In the genomic region with DNA sequence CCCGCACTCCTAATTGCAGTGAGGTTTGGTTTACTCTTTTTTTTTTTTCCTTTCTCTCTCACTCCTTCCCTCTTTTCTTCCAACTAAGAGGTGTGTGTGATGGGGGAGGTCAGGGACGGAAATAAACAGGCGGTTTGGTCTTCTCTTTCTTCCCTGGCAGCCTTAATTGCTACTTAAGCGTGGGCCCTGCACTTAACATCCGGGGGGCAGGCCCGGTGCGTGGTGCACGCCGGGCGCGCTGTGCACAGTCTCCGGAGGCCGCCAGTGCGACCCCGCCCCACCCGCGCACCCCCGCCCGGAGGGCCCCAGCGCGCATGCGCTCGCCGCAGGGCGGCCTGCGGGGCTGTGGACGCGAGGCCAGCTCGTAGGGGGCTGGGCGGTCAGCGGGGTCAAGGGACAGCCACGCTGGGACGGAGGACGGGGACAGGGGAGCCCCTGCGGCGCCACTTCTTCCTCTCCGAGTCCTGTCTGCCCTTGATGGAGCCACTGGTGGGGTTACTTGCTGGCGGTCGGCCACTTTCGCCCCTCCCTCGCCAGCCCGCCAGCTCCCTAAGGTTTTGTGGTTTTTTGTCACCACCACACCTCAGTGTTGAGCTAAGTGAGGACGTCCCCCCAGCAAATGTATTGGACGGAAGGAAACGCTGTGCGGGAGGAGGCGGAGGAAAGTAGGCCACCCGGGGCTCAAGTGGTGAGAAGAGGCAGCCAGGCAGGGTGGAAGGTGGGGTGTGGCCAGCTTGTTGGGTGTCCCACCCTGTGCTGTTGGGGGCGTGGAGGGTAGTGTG, we compare ENCODE assay signal across 8 cellular contexts.
A peak's percentile ranks its signal among the peaks of the same experiment; 100 is the strongest.
DNase-seq lines count a peak whose midpoint lies in the region; FAIRE-seq and TF ChIP-seq lines count a peak whose summit lies in the region.

No MANE protein-coding gene starts in this region.

- FAIRE-seq in D721Med (lab: Jason Lieb, UNC): no peak

- intact Hi-C loops in activated CD4-positive, alpha-beta memory T cell treated with anti-CD3 and anti-CD28 coated beads for 36 hours (cut with micrococcal nuclease): loop anchor here (2.0 to 10.0 kb wide), 4 partner anchors 120 to 635 kb away; a partner anchor contains a TSS

- H3K4me3 ChIP-seq in mononuclear cell (ENCODE audit: low read length): peak overlapping the region; percentile 38

- peak overlapping the region; percentile 62; the same call in 1 of the 2 replicates for H3K14ac ChIP-seq in H9 (ENCODE audit: insufficient read depth, low read length)

- CTCF ChIA-PET in activated CD4-positive, alpha-beta memory T cell treated with anti-CD3 and anti-CD28 coated beads for 36 hours (lab: Charles Lee): interaction anchor here (1.0 to 1.5 kb wide), 3 partner anchors 16 to 120 kb away, joined by 3 to 4 read pairs (median 3); a partner anchor contains a TSS

- H3K79me1 ChIP-seq in H9 (ENCODE audit: insufficient read depth, low read depth, low read length, poor library complexity, severe bottlenecking): no peaks in the 10 kb centered on the region

- no peak for TF ChIP-seq CTCF in D721Med (IDR thresholded peaks at IDR 0.05; ENCODE audit: insufficient read depth, missing control alignments)
- no peak for TF ChIP-seq CTCF in H9 (conservative IDR thresholded peaks at IDR 0.05)

- H3K23me2 ChIP-seq in H9 (ENCODE audit: insufficient read length, low read depth, low read length, poor library complexity, severe bottlenecking): peaks cover 3% of the 10 kb centered on the region

- no peak overlapping the region for H3K56ac ChIP-seq in H9 (ENCODE audit: insufficient read length, low read depth, low read length)

- no peak overlapping the region for H2BK12ac ChIP-seq in H9 (ENCODE audit: insufficient read length, low read depth, low read length)

- no peaks in the 10 kb centered on the region for H3K27me3 ChIP-seq in H9 (ENCODE audit: insufficient read depth, low read length)
- no peaks in the 10 kb centered on the region for H3K27me3 ChIP-seq in mononuclear cell (ENCODE audit: insufficient read depth, low read length)

- peak; percentile 42 for DNase-seq in D721Med (ENCODE audit: insufficient read length, low spot score)
- DNase-seq in H9: peak; percentile 84
- peak; percentile 64 for DNase-seq in NCI-H2196 (lab: John Stamatoyannopoulos, UW; ENCODE audit: unreplicated experiment)
- DNase-seq in activated CD4-positive, alpha-beta memory T cell treated with anti-CD3 and anti-CD28 coated beads for 36 hours: peak; percentile 90
- peak; percentile 54 for DNase-seq in effector CD8-positive, alpha-beta T cell (lab: John Stamatoyannopoulos, UW)
- peak; percentile 76 for DNase-seq in stimulated activated CD8-positive, alpha-beta memory T cell treated with anti-CD3 and anti-CD28 coated beads, Interleukin-4, amount 100 ng/mL, for 24 hours (ENCODE audit: low read depth)
- DNase-seq in HT-29 (ENCODE audit: low spot score): no peak

- peak overlapping the region; percentile 33 for H2AFZ ChIP-seq in H9 (ENCODE audit: low read length)

- H3K4me1 ChIP-seq in H9 (ENCODE audit: insufficient read depth, low read length): peaks cover 8% of the 10 kb centered on the region; the same call in 1 of the 2 replicates
- H3K4me1 ChIP-seq in mononuclear cell (ENCODE audit: insufficient read depth, low read length): peaks cover 35% of the 10 kb centered on the region

- H4K20me1 ChIP-seq in H9 (ENCODE audit: control insufficient read depth, insufficient read depth, insufficient read length): no peaks in the 10 kb centered on the region

- peaks cover 17% of the 10 kb centered on the region for H3K27me3 Mint-ChIP-seq in H9 (ENCODE audit: low read depth)
- no peaks in the 10 kb centered on the region for H3K27me3 Mint-ChIP-seq in activated CD4-positive, alpha-beta memory T cell treated with anti-CD3 and anti-CD28 coated beads for 36 hours

- H2BK5ac ChIP-seq in H9 (ENCODE audit: insufficient read length, low read length): no peak overlapping the region

- H4K8ac ChIP-seq in H9 (replicated peaks; ENCODE audit: insufficient read length, low read depth, low read length): no peak overlapping the region

- no peak overlapping the region for H2BK20ac ChIP-seq in H9 (ENCODE audit: low read depth, low read length, poor library complexity, severe bottlenecking)

- no peak overlapping the region for H3K4ac ChIP-seq in H9 (ENCODE audit: low read depth, low read length)

- no peaks in the 10 kb centered on the region for H3K79me2 ChIP-seq in H9 (ENCODE audit: insufficient read depth, low read length)

- H4K5ac ChIP-seq in H9 (ENCODE audit: insufficient read length, low read depth, low read length): no peak overlapping the region

- peaks cover 17 to 35% of the 10 kb centered on the region in 2 experiments for H3K4me1 Mint-ChIP-seq in H9
- peaks cover 42% of the 10 kb centered on the region for H3K4me1 Mint-ChIP-seq in activated CD4-positive, alpha-beta memory T cell treated with anti-CD3 and anti-CD28 coated beads for 36 hours (ENCODE audit: low read depth)

- H2BK15ac ChIP-seq in H9 (ENCODE audit: low read depth, low read length): no peak overlapping the region

- H4K91ac ChIP-seq in H9 (ENCODE audit: insufficient read length, low read depth, low read length): no peak overlapping the region

- no CpG with 5 or more reads among the region's 49 CpGs for whole genome bisulfite sequencing in H9 (ENCODE audit: extremely low coverage, insufficient read length, low lambda C conversion rate)

- H3K4me2 ChIP-seq in H9 (ENCODE audit: insufficient read depth, insufficient read length, low read length): peak overlapping the region; percentile 48

- peak overlapping the region; percentile 51 to 73 for H3K4me3 Mint-ChIP-seq in H9
- peak overlapping the region; percentile 78 for H3K4me3 Mint-ChIP-seq in activated CD4-positive, alpha-beta memory T cell treated with anti-CD3 and anti-CD28 coated beads for 36 hours

- H3K23ac ChIP-seq in H9 (ENCODE audit: insufficient read length, low read depth, low read length): no peak overlapping the region

- no peaks in the 10 kb centered on the region for H3K36me3 Mint-ChIP-seq in H9 (ENCODE audit: insufficient read depth in 1 of 3, low read depth in 3 of 3)
- no peaks in the 10 kb centered on the region for H3K36me3 Mint-ChIP-seq in activated CD4-positive, alpha-beta memory T cell treated with anti-CD3 and anti-CD28 coated beads for 36 hours

- H3K9me3 ChIP-seq in H9 (ENCODE audit: control insufficient read depth, low read depth, low read length) (no peaks in the 10 kb centered on the region), mononuclear cell (ENCODE audit: low read depth, low read length) (no peaks in the 10 kb centered on the region)

- H3K18ac ChIP-seq in H9 (ENCODE audit: insufficient read length, low read depth, low read length): peak overlapping the region; percentile 11

- POLR2A ChIA-PET in activated CD4-positive, alpha-beta memory T cell treated with anti-CD3 and anti-CD28 coated beads for 36 hours (lab: Charles Lee): interaction anchor here (0.5 to 2.0 kb wide), 2 partner anchors 120 to 312 kb away, joined by 3 to 6 read pairs; a partner anchor contains a TSS

- H2BK120ac ChIP-seq in H9 (ENCODE audit: low read depth, low read length, poor library complexity, severe bottlenecking): no peak overlapping the region

- H3K9ac ChIP-seq in H9 (ENCODE audit: extremely low read depth, insufficient read length, low read length): no peak overlapping the region

- no peak overlapping the region for H2AK5ac ChIP-seq in H9 (ENCODE audit: insufficient read length, low read length)

- H3T11ph ChIP-seq in H9 (ENCODE audit: low read length): no peak overlapping the region

- no peaks in the 10 kb centered on the region for H3K9me3 Mint-ChIP-seq in H9
- no peaks in the 10 kb centered on the region for H3K9me3 Mint-ChIP-seq in activated CD4-positive, alpha-beta memory T cell treated with anti-CD3 and anti-CD28 coated beads for 36 hours

- H3K27ac Mint-ChIP-seq in H9: no peak overlapping the region; a peak in 1 of 7 replicates
- H3K27ac Mint-ChIP-seq in activated CD4-positive, alpha-beta memory T cell treated with anti-CD3 and anti-CD28 coated beads for 36 hours: peak overlapping the region; percentile 97

- no peak overlapping the region for H3K27ac ChIP-seq in H9 (ENCODE audit: insufficient read length, low read depth, low read length)
